In the genomic region with DNA sequence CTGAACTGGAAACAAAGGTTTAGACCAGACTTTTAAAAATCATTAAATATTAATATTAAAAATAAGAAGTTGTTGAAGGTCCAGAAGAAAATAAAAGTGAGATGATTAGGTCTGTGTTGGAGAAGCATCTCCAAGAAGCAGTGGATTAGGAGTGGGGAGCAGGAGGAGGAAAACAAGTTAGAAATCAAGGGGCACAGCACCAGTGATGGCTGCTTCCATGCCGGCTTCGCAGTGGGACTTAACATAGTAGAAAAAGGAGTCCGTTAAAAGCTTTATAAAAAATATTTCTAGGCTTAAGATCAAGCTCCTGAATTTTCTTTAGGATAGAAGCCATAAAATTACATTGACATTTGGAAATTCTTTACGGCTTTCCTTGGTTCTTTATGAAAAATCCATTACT, we compare ENCODE assay signal across 8 cellular contexts.
"Had no signal": no experiment of that assay in that cellular context is flagged by ENCODE, and none has a peak within 500 bp of the region (broad histone marks: within the 10 kb centered on the region; RNA-seq: fewer than 3 reads in every experiment).

No MANE protein-coding gene starts in this region.

- H3K4me3 ChIP-seq: GM23248, K562 had no signal

- DNase-seq: GM23248, GOT3, H9, HCEC 1CT, IMR-90 had no signal

- H2AFZ ChIP-seq: GM23248 had no signal

- FAIRE-seq: H54, HTR-8/SVneo, K562 had no signal

- H3K27ac ChIP-seq: GM23248 had no signal

- H3K9ac ChIP-seq: GM23248 had no signal

- H3K4me3 Mint-ChIP-seq: H9 had no signal
